Comparison of ENCODE assay signal across 1 cellular context in the genomic region with DNA sequence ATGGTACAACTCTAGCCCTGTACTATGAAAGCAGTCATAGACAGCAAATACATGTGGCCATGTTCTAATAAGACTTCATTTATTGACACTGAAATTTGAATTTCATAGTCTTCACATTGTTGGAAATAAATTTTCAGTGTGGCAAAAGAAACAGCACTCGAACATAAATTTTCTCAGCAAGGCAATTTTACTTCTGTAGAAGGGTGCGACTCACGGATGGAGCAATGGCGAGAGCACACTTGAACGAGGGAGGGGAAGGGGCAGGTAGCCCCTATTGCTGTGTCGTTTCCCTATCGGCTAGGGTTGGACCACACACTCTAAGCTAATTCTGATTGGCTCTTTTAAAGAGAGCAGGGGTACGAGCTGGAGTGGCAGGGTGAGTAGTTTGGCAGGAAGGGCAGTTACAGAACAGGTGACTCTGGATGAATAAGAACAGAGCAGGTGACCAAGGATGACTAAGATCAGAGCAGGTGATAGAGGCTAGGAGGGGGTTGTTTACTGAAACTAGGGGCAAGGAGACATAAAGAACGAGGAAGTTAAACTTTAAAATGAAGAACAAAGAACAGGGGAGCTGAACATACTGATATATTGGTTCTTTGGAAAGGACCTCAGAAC.
TF ChIP-seq lines count a peak whose summit lies in the region.

No MANE protein-coding gene starts in this region.

TF ChIP-seq in WTC11, 78 proteins besides CTCF, POLR2A, EP300 and RAD21 (continued from another document):
- TF ChIP-seq, protein P1, sequence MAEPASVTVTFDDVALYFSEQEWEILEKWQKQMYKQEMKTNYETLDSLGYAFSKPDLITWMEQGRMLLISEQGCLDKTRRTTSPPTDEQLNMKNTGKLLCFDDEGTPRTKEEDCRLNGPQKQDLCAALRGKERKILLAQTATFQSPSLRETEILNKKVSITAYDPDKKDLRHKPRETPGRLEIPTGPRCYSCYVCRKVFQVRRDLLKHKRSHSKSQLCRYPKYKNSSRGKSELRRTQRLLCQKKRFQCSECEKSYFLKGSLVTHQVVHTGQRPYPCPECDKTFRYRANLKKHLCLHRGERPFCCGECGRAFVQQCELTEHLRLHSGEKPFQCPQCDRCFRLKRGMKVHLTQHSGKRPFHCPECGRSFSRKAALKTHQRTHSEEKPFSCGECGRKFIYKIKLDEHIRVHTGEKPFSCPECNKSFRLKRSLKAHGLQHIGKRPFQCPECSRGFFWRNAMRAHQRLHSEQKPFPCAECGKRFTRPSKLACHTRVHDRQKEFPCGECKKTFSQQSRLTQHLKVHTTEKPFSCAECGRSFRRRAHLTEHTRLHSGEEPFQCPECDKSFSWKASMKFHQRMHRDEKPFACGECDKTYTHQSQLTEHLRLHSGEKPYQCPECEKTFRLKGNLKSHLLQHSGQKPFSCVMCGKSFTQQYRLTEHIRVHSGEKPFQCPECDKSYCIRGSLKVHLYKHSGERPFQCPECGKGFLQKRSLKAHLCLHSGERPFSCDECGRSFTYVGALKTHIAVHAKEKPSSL (CRISPR knock-in tag; conservative IDR thresholded peaks at IDR 0.05) = no peak
- TF ChIP-seq ETV6 (CRISPR knock-in tag; IDR thresholded peaks at IDR 0.05) (no peak), SP1 (CRISPR knock-in tag; conservative IDR thresholded peaks at IDR 0.05) (no peak), ZNF121 (CRISPR knock-in tag; IDR thresholded peaks at IDR 0.05) (no peak)
TF ChIP-seq in WTC11: peak in this region for 0.
